In the genomic region with DNA sequence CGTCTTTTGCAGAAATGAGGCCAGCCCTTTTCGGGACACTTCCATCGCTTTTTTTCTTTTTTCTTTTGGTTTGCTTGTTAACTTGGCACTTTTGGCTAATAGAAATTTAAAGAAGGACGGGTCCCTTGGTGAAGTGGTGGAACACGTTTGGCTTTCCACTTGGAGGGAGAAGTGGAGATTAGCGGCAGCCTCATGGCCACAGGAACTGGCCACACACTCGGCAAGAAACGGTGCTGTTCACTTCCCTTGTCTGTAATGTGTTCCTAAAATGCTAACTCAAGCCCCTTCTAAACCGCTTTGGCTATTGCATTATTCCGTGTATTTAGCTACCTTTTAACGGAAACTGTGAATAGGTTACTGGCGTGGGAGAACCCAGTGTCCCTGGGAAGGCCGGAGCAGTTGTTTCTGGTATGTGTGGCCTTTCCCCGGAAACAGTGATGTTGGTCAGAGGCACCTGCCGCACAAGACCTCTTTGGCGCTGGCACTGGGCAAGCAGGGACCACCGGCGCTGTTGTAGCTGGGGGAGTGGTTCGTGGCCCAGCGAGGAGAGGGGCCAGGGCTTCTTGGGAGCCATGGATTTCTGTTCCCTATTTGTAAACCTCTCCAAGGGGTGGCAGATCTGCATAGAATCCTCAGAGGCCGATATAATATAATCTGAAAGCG, we compare ENCODE assay signal across 10 cellular contexts. TPM values are rescaled to one million over a fixed set of nuclear protein-coding genes. Genes with fewer than 3 reads are reported as not detected.
DNase-seq lines count a peak whose midpoint lies in the region; ATAC-seq, FAIRE-seq and TF ChIP-seq lines count a peak whose summit lies in the region.
"Had no signal": no experiment of that assay in that cellular context is flagged by ENCODE, and none has a peak within 500 bp of the region (broad histone marks: within the 10 kb centered on the region; RNA-seq: fewer than 3 reads in every experiment).

No MANE protein-coding gene starts in this region.

- TF ChIP-seq POLR2A in K562 (conservative IDR thresholded peaks at IDR 0.05) (no peak), right lobe of liver (IDR thresholded peaks at IDR 0.05) (no peak), tibial nerve (IDR thresholded peaks at IDR 0.05) (no peak)

- no peak overlapping the region for H3K4me2 ChIP-seq in K562 (ENCODE audit: insufficient read depth, low read length)

- no peaks in the 10 kb centered on the region for H4K20me1 ChIP-seq in K562 (replicated peaks; ENCODE audit: control insufficient read depth, insufficient read depth, low read length)

- peak overlapping the region; percentile 61 for H3K4me3 Mint-ChIP-seq in activated naive CD4-positive, alpha-beta T cell treated with anti-CD3 and anti-CD28 coated beads for 36 hours

- H2AFZ ChIP-seq in K562 (ENCODE audit: low read depth, low read length): no peak overlapping the region

- H3K27me3 Mint-ChIP-seq in activated naive CD4-positive, alpha-beta T cell treated with anti-CD3 and anti-CD28 coated beads for 36 hours (ENCODE audit: low read depth): peaks cover 18% of the 10 kb centered on the region

- H3K36me3 Mint-ChIP-seq in activated naive CD4-positive, alpha-beta T cell treated with anti-CD3 and anti-CD28 coated beads for 36 hours (ENCODE audit: low read depth): no peaks in the 10 kb centered on the region

- no peak for TF ChIP-seq RAD21 in K562 (CRISPR knock-in tag; conservative IDR thresholded peaks at IDR 0.05 in 1 of 2, IDR thresholded peaks at IDR 0.05 in 1 of 2)

- TF ChIP-seq EP300 in K562 (IDR thresholded peaks at IDR 0.05; ENCODE audit: low read length) (no peak), tibial nerve (IDR thresholded peaks at IDR 0.05) (no peak)

- no peak overlapping the region for H3K27ac ChIP-seq in K562 (ENCODE audit: extremely low read depth, low read depth, low read length)
- peak overlapping the region; percentile 45 to 88 (median 83) for H3K27ac ChIP-seq in right lobe of liver
- peak overlapping the region; percentile 5 to 86 (median 58) for H3K27ac ChIP-seq in tibial nerve

- TF ChIP-seq CTCF in K562 (IDR thresholded peaks at IDR 0.05 in 2 of 3, conservative IDR thresholded peaks at IDR 0.05 in 1 of 3; ENCODE audit: insufficient read depth in 2 of 3, low read depth in 1 of 3, low read length in 3 of 3) (no peak), right lobe of liver (IDR thresholded peaks at IDR 0.05) (no peak), tibial nerve (IDR thresholded peaks at IDR 0.05) (no peak)

- WGBS in K562 (ENCODE audit: insufficient coverage, low coverage, missing lambda C conversion rate): 14% methylated on average over 20 of the region's 22 CpGs
- WGBS in right lobe of liver (ENCODE audit: insufficient coverage, low coverage, low lambda C conversion rate, missing lambda C conversion rate): 36% methylated on average over 21 of the region's 22 CpGs
- 45 to 48% methylated on average over 22 of the region's 22 CpGs for WGBS in tibial nerve, 2 donors

- BruUV-seq in K562 (replicated peaks; lab: Mats Ljungman, UMichigan): no TSS peak

- ATAC-seq in K562 (no peak), right lobe of liver (peak in 1 of 4 donors; percentile 15), HG02938 (IDR thresholded peaks at IDR 0.05; ENCODE audit: unreplicated experiment) (no peak), GM21360 (IDR thresholded peaks at IDR 0.05; ENCODE audit: unreplicated experiment) (no peak)

- peaks cover 16% of the 10 kb centered on the region for H3K4me1 Mint-ChIP-seq in activated naive CD4-positive, alpha-beta T cell treated with anti-CD3 and anti-CD28 coated beads for 36 hours (ENCODE audit: low read depth)

- H3K36me3 ChIP-seq in K562 (ENCODE audit: control insufficient read depth, insufficient read depth, low read length): no peaks in the 10 kb centered on the region
- no peaks in the 10 kb centered on the region for H3K36me3 ChIP-seq in right lobe of liver
- H3K36me3 ChIP-seq in tibial nerve: no peaks in the 10 kb centered on the region

- intact Hi-C loops in activated naive CD4-positive, alpha-beta T cell treated with anti-CD3 and anti-CD28 coated beads for 36 hours (cut with micrococcal nuclease): loop anchor here (5.0 kb wide), 1 partner anchor 62 kb away; no protein-coding TSS in a partner anchor
- intact Hi-C loops in K562 (cut with micrococcal nuclease) (no loop called here), right lobe of liver (cut with DNase I) (no loop called here)

- peaks cover 10 to 58% of the 10 kb centered on the region in 2 experiments; a peak in 4 of 5 replicates for H3K27me3 ChIP-seq in K562 (ENCODE audit: control insufficient read depth in 2 of 2, insufficient read depth in 2 of 2, low read length in 2 of 2)
- H3K27me3 ChIP-seq in right lobe of liver: no peaks in the 10 kb centered on the region
- H3K27me3 ChIP-seq in tibial nerve: peaks cover 0 to 25% of the 10 kb centered on the region in 2 donors

- H3K9me3 Mint-ChIP-seq in activated naive CD4-positive, alpha-beta T cell treated with anti-CD3 and anti-CD28 coated beads for 36 hours: no peaks in the 10 kb centered on the region

- H3K4me3 ChIP-seq in K562 (no peak overlapping the region), right lobe of liver (peak overlapping the region; percentile 42 to 63 (median 58)), tibial nerve (peak overlapping the region; percentile 34 to 67 (median 46))

- H3K9me1 ChIP-seq in K562 (ENCODE audit: control insufficient read depth, insufficient read depth, low read length): no peaks in the 10 kb centered on the region

- no peak for FAIRE-seq in K562 (lab: Jason Lieb, UNC)
- FAIRE-seq: RCC 7860 had no signal

- CTCF ChIA-PET in activated naive CD4-positive, alpha-beta T cell treated with anti-CD3 and anti-CD28 coated beads for 36 hours (lab: Charles Lee): no interaction called here
- CTCF ChIA-PET in K562 (lab: Yijun Ruan, JAX; ENCODE audit: low intra/inter-chr PET ratio): no interaction called here

- H3K9ac ChIP-seq in K562 (ENCODE audit: insufficient read depth in 1 of 2, low read depth in 2 of 2, low read length in 2 of 2): no peak overlapping the region

- H3K27ac Mint-ChIP-seq in activated naive CD4-positive, alpha-beta T cell treated with anti-CD3 and anti-CD28 coated beads for 36 hours: no peak overlapping the region

- POLR2A ChIA-PET in K562 (lab: Yijun Ruan, JAX): interaction anchor here (0.6 to 0.8 kb wide), 2 partner anchors 59 to 93 kb away, joined by 3 read pairs; no protein-coding TSS in a partner anchor

- H3K79me2 ChIP-seq in K562 (ENCODE audit: control insufficient read depth, insufficient read depth, low read length): no peaks in the 10 kb centered on the region

- H3K4me1 ChIP-seq in K562 (replicated peaks in 1 of 2; ENCODE audit: control insufficient read depth in 2 of 2, insufficient read depth in 2 of 2, low read length in 2 of 2) (peaks cover 0 to 8% of the 10 kb centered on the region in 2 experiments; a peak in 2 of 5 replicates), right lobe of liver (peaks cover 0 to 53% (median 13%) of the 10 kb centered on the region in 4 donors), tibial nerve (peaks cover 0 to 24% (median 15%) of the 10 kb centered on the region in 4 donors)

- no peak for DNase-seq in activated naive CD4-positive, alpha-beta T cell treated with anti-CD3 and anti-CD28 coated beads for 36 hours
- no peak for DNase-seq in activated naive CD4-positive, alpha-beta T cell treated with anti-CD3 and anti-CD28 coated beads, Interleukin-2, amount 50 U/mL, for 16 hours
- DNase-seq in K562 (ENCODE audit: extremely low read depth in 1 of 4, low spot score in 3 of 4) (no peak), right lobe of liver (no peak), tibial nerve (ENCODE audit: low spot score in 2 of 2) (no peak)
- no peak for DNase-seq in effector CD4-positive, alpha-beta T cell
- DNase-seq: stimulated activated CD4-positive, alpha-beta T cell treated with anti-CD3 and anti-CD28 coated beads, Interleukin-2, amount 100 ng/mL, for 48 hours had no signal

- H3K9me3 ChIP-seq in K562 (replicated peaks; ENCODE audit: control insufficient read depth, insufficient read depth, low read depth, low read length) (no peaks in the 10 kb centered on the region), right lobe of liver (no peaks in the 10 kb centered on the region), tibial nerve (no peaks in the 10 kb centered on the region)

- in situ Hi-C loops in K562 (cut with MboI): loop anchor here (25.0 kb wide), 1 partner anchor 402 kb away; no protein-coding TSS in a partner anchor

TF ChIP-seq in K562, 482 proteins besides CTCF, POLR2A, EP300 and RAD21 (continues in another document):
- TF ChIP-seq CBX8 (IDR thresholded peaks at IDR 0.05; ENCODE audit: borderline replicate concordance, extremely low read depth, low read depth, low read length, poor library complexity, severe bottlenecking) (peak; percentile 48), TSC22D4 (tag; IDR thresholded peaks at IDR 0.05) (no peak), RBFOX2 (IDR thresholded peaks at IDR 0.05; ENCODE audit: low read depth, low read length) (no peak), RCOR1 (IDR thresholded peaks at IDR 0.05; ENCODE audit: borderline replicate concordance in 1 of 2, low read depth in 2 of 2, low read length in 2 of 2) (no peak)

RNA-seq across cellular contexts. Expression of gene RAMP1, which starts 1.0 kb away (rescaled TPM):
- under 1 TPM; 0.62 to 0.69 TPM for total RNA-seq in activated naive CD4-positive, alpha-beta T cell treated with anti-CD3 and anti-CD28 coated beads for 36 hours
- total RNA-seq in K562 (2011; cell fraction: chromatin; rRNA removed; ENCODE audit: low replicate concordance): not detected in 2 replicates
- total RNA-seq in K562 (2011; cell fraction: nucleolus; rRNA removed): 0.79 and 2.5 TPM in 2 replicates
- 0.51 and 0.76 TPM in 2 replicates for total RNA-seq in K562 (2011; cell fraction: nucleoplasm; rRNA removed)
- total RNA-seq in K562 (2014; rRNA removed) (0.77 TPM in 1 of 2 replicates, not detected in the other), K562 (2014; rRNA removed; fragmentation: Illumina TruSeq; extraction: Trizol) (not detected in 2 replicates), K562 (2015; rRNA removed; fragmentation: Illumina TruSeq; extraction: Trizol) (not detected in 2 replicates), K562 (2021) (0.29 TPM in 1 of 2 replicates, not detected in the other), right lobe of liver (10 to 100 TPM; 10.1 to 75.2 (median 37.5) TPM), tibial nerve (100 to 1,000 TPM in 1 of 4 donors, 10 to 100 TPM in 3; 60.6 to 105 (median 76.2) TPM)
- polyA plus RNA-seq in K562 (2011; rRNA removed) (0.28 and 0.72 TPM in 2 replicates), K562 (2014; fragmentation: Illumina TruSeq; extraction: Trizol) (not detected in 2 replicates), K562 (2014; fragmentation: Nextera tagmentation; extraction: Ambion mirVana) (not detected), K562 (2014; rRNA removed) (not detected in 2 replicates)
- 0.37 and 3.7 TPM in 2 replicates for polyA plus RNA-seq in K562 (2011; cell fraction: cytosol; rRNA removed)
- polyA plus RNA-seq in K562 (2011; cell fraction: nucleus; rRNA removed): 0.13 and 0.37 TPM in 2 replicates
- 0.29 and 0.36 TPM in 2 replicates for polyA plus RNA-seq in K562 (2012)
- polyA minus RNA-seq in K562 (2011; rRNA and poly(A)+ RNA removed): not detected in 2 replicates
- not detected in 2 replicates for polyA minus RNA-seq in K562 (2011; cell fraction: cytosol; rRNA and poly(A)+ RNA removed)
- polyA minus RNA-seq in K562 (2011; cell fraction: nucleus; rRNA and poly(A)+ RNA removed): not detected in 2 replicates
